In the genomic region with DNA sequence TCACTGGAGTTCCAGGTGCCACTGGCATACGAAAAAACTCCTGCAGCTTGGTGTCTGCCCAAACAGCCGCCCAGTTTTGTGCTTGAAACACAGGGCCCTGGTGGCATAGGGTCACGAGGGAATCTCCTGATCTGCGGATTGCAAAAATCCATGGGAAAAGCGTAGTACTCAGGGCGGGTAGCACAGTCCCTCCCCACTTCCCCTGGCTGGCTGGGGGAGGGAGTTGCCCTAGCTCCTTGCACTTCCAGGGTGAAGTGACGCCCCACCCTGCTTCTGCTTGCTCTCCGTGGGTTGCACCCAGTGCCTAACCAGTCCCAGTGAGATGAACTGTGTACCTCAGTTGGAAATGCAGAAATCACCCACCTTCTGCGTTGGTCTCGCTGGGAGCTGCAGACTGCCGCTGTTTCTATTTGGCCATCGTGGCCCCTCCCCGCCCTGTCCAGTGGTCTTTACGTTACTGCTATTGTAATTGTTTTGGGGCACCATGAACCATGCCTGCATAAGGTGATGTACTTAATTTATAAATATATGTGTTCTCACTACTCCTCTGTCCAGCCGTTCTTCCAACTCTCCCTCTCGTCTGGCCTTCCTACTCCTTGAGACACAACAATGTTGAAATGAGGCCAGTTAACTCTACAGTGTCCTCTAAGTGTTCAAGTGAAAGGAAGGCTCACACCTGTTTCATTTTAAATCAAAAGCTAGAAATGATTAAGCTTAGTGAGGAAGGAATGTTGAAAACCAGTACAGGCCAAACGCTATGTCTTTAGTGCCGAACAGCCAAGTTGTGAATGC, we compare ENCODE assay signal across 21 cellular contexts.
"Had no signal": no experiment of that assay in that cellular context is flagged by ENCODE, and none has a peak within 500 bp of the region (broad histone marks: within the 10 kb centered on the region; RNA-seq: fewer than 3 reads in every experiment).

No MANE protein-coding gene starts in this region.

- H3K4me1 ChIP-seq: colonic mucosa, esophagus squamous epithelium, left ventricle myocardium inferior, neural progenitor cell, psoas muscle, spleen, tibial nerve, vagina had no signal

- DNase-seq: colonic mucosa; effector memory CD4-positive, alpha-beta T cell; esophagus squamous epithelium; foreskin melanocyte; glutamatergic neuron; hypothalamus; left ventricle myocardium inferior; natural killer cell; nucleus accumbens; ovary; psoas muscle; spleen; stimulated activated CD4-positive, alpha-beta T cell treated with anti-CD3 and anti-CD28 coated beads, Interleukin-4, amount 100 ng/mL, for 4 hours; stimulated activated naive B cell treated with anti-CD40 and anti-IgM and Interleukin-4, amounts not matched to agents 10 μg/mL and 1 μg/mL and 100 μg/mL, for 72 hours had no signal

- H2AFZ ChIP-seq: neural progenitor cell had no signal

- H3K27ac ChIP-seq: colonic mucosa, esophagus squamous epithelium, left ventricle myocardium inferior, neural progenitor cell, ovary, psoas muscle, skin epidermis, spleen, thoracic aorta, tibial nerve, vagina had no signal

- H3K36me3 ChIP-seq: colonic mucosa, neural progenitor cell, ovary, spleen, thoracic aorta, vagina had no signal

- ATAC-seq: psoas muscle; right cardiac atrium; stimulated activated naive B cell treated with anti-CD40 and anti-IgM and Interleukin-4, amounts not matched to agents 10 μg/mL and 1 μg/mL and 100 μg/mL, for 72 hours had no signal

- H3K27me3 ChIP-seq: colonic mucosa, esophagus squamous epithelium, neural progenitor cell, ovary, spleen, tibial nerve, vagina had no signal

- H3K4me3 ChIP-seq: colonic mucosa, esophagus squamous epithelium, left ventricle myocardium inferior, lung, neural progenitor cell, ovary, psoas muscle, skin epidermis, spleen, thoracic aorta, tibial nerve, vagina had no signal

- H3K9ac ChIP-seq: neural progenitor cell had no signal

- H3K9me3 ChIP-seq: colonic mucosa, esophagus squamous epithelium, left ventricle myocardium inferior, ovary, psoas muscle, thoracic aorta, tibial nerve, vagina had no signal

- H3K4me2 ChIP-seq: neural progenitor cell had no signal
